Comparison of ENCODE assay signal across 1 cellular context in the genomic region with DNA sequence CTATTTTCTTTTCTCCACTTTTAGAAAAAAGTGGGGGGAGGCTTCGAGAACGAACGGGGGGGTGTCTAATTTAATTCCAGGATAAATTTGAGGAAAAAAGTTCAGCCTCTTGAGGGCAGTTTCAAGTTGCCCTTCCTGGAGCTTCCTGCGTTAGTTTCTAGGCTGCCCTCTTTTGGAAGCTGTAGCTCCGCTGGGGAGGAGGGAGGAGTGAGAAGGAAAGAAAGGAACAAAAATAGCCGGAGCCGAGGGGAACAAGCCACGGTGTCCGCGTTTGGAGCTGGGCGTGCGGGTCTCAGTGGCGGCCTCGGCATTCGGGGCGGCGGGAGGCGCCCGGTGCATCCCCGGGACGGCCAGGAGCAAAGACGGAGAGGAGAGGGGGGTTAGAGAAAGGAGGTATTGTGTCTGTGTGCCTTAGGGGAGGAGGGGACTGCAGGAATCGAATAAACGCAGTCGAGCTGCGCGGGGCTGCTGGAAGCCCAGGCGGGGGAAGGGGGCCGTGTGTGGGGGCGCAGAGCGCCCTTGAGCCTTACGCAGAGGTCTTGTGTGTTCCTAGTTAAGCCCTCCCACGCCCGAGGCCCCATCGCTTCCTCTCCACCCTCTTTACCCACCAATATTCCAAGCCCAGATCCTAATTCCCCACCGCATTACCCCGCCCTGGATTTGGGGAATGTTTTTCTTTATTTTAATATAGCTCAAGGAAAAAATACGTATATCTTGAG.
TF ChIP-seq lines count a peak whose summit lies in the region.

No MANE protein-coding gene starts in this region.

TF ChIP-seq in K562, 482 proteins besides CTCF, POLR2A, EP300 and RAD21 (continued from another document and continues in another):
- TF ChIP-seq, protein P1, sequence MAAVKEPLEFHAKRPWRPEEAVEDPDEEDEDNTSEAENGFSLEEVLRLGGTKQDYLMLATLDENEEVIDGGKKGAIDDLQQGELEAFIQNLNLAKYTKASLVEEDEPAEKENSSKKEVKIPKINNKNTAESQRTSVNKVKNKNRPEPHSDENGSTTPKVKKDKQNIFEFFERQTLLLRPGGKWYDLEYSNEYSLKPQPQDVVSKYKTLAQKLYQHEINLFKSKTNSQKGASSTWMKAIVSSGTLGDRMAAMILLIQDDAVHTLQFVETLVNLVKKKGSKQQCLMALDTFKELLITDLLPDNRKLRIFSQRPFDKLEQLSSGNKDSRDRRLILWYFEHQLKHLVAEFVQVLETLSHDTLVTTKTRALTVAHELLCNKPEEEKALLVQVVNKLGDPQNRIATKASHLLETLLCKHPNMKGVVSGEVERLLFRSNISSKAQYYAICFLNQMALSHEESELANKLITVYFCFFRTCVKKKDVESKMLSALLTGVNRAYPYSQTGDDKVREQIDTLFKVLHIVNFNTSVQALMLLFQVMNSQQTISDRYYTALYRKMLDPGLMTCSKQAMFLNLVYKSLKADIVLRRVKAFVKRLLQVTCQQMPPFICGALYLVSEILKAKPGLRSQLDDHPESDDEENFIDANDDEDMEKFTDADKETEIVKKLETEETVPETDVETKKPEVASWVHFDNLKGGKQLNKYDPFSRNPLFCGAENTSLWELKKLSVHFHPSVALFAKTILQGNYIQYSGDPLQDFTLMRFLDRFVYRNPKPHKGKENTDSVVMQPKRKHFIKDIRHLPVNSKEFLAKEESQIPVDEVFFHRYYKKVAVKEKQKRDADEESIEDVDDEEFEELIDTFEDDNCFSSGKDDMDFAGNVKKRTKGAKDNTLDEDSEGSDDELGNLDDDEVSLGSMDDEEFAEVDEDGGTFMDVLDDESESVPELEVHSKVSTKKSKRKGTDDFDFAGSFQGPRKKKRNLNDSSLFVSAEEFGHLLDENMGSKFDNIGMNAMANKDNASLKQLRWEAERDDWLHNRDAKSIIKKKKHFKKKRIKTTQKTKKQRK (IDR thresholded peaks at IDR 0.05; ENCODE audit: borderline replicate concordance, low read depth, low read length), result no peak
- TF ChIP-seq NFYB (IDR thresholded peaks at IDR 0.05; ENCODE audit: extremely low read depth, insufficient read length), result no peak
- peak; percentile 29; the same call in 1 of the 2 replicates for TF ChIP-seq CBFA2T3 (IDR thresholded peaks at IDR 0.05)
- TF ChIP-seq NR4A1 (CRISPR knock-in tag; IDR thresholded peaks at IDR 0.05), result no peak
- TF ChIP-seq NR4A1 (tag; IDR thresholded peaks at IDR 0.05), result no peak
- TF ChIP-seq, protein P2, sequence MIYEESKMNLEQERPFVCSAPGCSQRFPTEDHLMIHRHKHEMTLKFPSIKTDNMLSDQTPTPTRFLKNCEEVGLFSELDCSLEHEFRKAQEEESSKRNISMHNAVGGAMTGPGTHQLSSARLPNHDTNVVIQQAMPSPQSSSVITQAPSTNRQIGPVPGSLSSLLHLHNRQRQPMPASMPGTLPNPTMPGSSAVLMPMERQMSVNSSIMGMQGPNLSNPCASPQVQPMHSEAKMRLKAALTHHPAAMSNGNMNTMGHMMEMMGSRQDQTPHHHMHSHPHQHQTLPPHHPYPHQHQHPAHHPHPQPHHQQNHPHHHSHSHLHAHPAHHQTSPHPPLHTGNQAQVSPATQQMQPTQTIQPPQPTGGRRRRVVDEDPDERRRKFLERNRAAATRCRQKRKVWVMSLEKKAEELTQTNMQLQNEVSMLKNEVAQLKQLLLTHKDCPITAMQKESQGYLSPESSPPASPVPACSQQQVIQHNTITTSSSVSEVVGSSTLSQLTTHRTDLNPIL (CRISPR knock-in tag; IDR thresholded peaks at IDR 0.05), result no peak
- TF ChIP-seq HDGF (IDR thresholded peaks at IDR 0.05), result no peak
- TF ChIP-seq RBM22 (IDR thresholded peaks at IDR 0.05; ENCODE audit: low read depth, low read length, poor library complexity, severe bottlenecking), result peak; percentile 56
- no peak for TF ChIP-seq ETV6 (IDR thresholded peaks at IDR 0.05; ENCODE audit: borderline replicate concordance in 1 of 2, low read depth in 2 of 2, low read length in 1 of 2)
- TF ChIP-seq ETV6 (CRISPR knock-in tag; IDR thresholded peaks at IDR 0.05; ENCODE audit: borderline replicate concordance), result no peak
- TF ChIP-seq ZNF507 (tag; conservative IDR thresholded peaks at IDR 0.05), result no peak
- TF ChIP-seq, protein P3, sequence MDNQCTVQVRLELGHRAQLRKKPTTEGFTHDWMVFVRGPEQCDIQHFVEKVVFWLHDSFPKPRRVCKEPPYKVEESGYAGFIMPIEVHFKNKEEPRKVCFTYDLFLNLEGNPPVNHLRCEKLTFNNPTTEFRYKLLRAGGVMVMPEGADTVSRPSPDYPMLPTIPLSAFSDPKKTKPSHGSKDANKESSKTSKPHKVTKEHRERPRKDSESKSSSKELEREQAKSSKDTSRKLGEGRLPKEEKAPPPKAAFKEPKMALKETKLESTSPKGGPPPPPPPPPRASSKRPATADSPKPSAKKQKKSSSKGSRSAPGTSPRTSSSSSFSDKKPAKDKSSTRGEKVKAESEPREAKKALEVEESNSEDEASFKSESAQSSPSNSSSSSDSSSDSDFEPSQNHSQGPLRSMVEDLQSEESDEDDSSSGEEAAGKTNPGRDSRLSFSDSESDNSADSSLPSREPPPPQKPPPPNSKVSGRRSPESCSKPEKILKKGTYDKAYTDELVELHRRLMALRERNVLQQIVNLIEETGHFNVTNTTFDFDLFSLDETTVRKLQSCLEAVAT (IDR thresholded peaks at IDR 0.05), result peak; percentile 93 to 98
- TF ChIP-seq, protein P4, sequence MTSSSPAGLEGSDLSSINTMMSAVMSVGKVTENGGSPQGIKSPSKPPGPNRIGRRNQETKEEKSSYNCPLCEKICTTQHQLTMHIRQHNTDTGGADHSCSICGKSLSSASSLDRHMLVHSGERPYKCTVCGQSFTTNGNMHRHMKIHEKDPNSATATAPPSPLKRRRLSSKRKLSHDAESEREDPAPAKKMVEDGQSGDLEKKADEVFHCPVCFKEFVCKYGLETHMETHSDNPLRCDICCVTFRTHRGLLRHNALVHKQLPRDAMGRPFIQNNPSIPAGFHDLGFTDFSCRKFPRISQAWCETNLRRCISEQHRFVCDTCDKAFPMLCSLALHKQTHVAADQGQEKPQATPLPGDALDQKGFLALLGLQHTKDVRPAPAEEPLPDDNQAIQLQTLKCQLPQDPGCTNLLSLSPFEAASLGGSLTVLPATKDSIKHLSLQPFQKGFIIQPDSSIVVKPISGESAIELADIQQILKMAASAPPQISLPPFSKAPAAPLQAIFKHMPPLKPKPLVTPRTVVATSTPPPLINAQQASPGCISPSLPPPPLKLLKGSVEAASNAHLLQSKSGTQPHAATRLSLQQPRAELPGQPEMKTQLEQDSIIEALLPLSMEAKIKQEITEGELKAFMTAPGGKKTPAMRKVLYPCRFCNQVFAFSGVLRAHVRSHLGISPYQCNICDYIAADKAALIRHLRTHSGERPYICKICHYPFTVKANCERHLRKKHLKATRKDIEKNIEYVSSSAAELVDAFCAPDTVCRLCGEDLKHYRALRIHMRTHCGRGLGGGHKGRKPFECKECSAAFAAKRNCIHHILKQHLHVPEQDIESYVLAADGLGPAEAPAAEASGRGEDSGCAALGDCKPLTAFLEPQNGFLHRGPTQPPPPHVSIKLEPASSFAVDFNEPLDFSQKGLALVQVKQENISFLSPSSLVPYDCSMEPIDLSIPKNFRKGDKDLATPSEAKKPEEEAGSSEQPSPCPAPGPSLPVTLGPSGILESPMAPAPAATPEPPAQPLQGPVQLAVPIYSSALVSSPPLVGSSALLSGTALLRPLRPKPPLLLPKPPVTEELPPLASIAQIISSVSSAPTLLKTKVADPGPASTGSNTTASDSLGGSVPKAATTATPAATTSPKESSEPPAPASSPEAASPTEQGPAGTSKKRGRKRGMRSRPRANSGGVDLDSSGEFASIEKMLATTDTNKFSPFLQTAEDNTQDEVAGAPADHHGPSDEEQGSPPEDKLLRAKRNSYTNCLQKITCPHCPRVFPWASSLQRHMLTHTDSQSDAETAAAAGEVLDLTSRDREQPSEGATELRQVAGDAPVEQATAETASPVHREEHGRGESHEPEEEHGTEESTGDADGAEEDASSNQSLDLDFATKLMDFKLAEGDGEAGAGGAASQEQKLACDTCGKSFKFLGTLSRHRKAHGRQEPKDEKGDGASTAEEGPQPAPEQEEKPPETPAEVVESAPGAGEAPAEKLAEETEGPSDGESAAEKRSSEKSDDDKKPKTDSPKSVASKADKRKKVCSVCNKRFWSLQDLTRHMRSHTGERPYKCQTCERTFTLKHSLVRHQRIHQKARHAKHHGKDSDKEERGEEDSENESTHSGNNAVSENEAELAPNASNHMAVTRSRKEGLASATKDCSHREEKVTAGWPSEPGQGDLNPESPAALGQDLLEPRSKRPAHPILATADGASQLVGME (CRISPR knock-in tag; IDR thresholded peaks at IDR 0.05), result no peak
- TF ChIP-seq RBFOX2 (IDR thresholded peaks at IDR 0.05; ENCODE audit: low read depth, low read length), result peak; percentile 76
- no peak for TF ChIP-seq NUFIP1 (IDR thresholded peaks at IDR 0.05; ENCODE audit: partially characterized antibody)
- TF ChIP-seq GATA2 (CRISPR knock-in tag; IDR thresholded peaks at IDR 0.05), result no peak
- TF ChIP-seq, protein P5, sequence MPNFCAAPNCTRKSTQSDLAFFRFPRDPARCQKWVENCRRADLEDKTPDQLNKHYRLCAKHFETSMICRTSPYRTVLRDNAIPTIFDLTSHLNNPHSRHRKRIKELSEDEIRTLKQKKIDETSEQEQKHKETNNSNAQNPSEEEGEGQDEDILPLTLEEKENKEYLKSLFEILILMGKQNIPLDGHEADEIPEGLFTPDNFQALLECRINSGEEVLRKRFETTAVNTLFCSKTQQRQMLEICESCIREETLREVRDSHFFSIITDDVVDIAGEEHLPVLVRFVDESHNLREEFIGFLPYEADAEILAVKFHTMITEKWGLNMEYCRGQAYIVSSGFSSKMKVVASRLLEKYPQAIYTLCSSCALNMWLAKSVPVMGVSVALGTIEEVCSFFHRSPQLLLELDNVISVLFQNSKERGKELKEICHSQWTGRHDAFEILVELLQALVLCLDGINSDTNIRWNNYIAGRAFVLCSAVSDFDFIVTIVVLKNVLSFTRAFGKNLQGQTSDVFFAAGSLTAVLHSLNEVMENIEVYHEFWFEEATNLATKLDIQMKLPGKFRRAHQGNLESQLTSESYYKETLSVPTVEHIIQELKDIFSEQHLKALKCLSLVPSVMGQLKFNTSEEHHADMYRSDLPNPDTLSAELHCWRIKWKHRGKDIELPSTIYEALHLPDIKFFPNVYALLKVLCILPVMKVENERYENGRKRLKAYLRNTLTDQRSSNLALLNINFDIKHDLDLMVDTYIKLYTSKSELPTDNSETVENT (CRISPR knock-in tag; IDR thresholded peaks at IDR 0.05), result no peak
- no peak; a peak in 1 of 3 replicates for TF ChIP-seq CBX3 (IDR thresholded peaks at IDR 0.05; ENCODE audit: borderline replicate concordance in 1 of 2, low read length in 2 of 2)
- TF ChIP-seq, protein P6, sequence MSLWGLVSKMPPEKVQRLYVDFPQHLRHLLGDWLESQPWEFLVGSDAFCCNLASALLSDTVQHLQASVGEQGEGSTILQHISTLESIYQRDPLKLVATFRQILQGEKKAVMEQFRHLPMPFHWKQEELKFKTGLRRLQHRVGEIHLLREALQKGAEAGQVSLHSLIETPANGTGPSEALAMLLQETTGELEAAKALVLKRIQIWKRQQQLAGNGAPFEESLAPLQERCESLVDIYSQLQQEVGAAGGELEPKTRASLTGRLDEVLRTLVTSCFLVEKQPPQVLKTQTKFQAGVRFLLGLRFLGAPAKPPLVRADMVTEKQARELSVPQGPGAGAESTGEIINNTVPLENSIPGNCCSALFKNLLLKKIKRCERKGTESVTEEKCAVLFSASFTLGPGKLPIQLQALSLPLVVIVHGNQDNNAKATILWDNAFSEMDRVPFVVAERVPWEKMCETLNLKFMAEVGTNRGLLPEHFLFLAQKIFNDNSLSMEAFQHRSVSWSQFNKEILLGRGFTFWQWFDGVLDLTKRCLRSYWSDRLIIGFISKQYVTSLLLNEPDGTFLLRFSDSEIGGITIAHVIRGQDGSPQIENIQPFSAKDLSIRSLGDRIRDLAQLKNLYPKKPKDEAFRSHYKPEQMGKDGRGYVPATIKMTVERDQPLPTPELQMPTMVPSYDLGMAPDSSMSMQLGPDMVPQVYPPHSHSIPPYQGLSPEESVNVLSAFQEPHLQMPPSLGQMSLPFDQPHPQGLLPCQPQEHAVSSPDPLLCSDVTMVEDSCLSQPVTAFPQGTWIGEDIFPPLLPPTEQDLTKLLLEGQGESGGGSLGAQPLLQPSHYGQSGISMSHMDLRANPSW (CRISPR knock-in tag; IDR thresholded peaks at IDR 0.05), result no peak
- TF ChIP-seq NFE2 (IDR thresholded peaks at IDR 0.05; ENCODE audit: low read depth), result no peak
- peak; percentile 56 for TF ChIP-seq SMAD1 (IDR thresholded peaks at IDR 0.05; ENCODE audit: low read depth, low read length, partially characterized antibody)
- TF ChIP-seq, protein P7, sequence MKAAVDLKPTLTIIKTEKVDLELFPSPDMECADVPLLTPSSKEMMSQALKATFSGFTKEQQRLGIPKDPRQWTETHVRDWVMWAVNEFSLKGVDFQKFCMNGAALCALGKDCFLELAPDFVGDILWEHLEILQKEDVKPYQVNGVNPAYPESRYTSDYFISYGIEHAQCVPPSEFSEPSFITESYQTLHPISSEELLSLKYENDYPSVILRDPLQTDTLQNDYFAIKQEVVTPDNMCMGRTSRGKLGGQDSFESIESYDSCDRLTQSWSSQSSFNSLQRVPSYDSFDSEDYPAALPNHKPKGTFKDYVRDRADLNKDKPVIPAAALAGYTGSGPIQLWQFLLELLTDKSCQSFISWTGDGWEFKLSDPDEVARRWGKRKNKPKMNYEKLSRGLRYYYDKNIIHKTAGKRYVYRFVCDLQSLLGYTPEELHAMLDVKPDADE (conservative IDR thresholded peaks at IDR 0.05; ENCODE audit: control insufficient read depth, low read depth, low read length), result no peak; the same call in 1 of the 2 replicates
- peak; percentile 60 for TF ChIP-seq FIP1L1 (IDR thresholded peaks at IDR 0.05; ENCODE audit: low read depth, low read length, poor library complexity, severe bottlenecking)
- TF ChIP-seq, protein P8, sequence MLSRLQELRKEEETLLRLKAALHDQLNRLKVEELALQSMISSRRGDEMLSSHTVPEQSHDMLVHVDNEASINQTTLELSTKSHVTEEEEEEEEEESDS (CRISPR knock-in tag; IDR thresholded peaks at IDR 0.05), result no peak
- no peak for TF ChIP-seq SNRNP70 (optimal IDR thresholded peaks at IDR 0.05; ENCODE audit: low read depth, low read length)
- TF ChIP-seq, protein P9, sequence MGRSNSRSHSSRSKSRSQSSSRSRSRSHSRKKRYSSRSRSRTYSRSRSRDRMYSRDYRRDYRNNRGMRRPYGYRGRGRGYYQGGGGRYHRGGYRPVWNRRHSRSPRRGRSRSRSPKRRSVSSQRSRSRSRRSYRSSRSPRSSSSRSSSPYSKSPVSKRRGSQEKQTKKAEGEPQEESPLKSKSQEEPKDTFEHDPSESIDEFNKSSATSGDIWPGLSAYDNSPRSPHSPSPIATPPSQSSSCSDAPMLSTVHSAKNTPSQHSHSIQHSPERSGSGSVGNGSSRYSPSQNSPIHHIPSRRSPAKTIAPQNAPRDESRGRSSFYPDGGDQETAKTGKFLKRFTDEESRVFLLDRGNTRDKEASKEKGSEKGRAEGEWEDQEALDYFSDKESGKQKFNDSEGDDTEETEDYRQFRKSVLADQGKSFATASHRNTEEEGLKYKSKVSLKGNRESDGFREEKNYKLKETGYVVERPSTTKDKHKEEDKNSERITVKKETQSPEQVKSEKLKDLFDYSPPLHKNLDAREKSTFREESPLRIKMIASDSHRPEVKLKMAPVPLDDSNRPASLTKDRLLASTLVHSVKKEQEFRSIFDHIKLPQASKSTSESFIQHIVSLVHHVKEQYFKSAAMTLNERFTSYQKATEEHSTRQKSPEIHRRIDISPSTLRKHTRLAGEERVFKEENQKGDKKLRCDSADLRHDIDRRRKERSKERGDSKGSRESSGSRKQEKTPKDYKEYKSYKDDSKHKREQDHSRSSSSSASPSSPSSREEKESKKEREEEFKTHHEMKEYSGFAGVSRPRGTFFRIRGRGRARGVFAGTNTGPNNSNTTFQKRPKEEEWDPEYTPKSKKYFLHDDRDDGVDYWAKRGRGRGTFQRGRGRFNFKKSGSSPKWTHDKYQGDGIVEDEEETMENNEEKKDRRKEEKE (IDR thresholded peaks at IDR 0.05; ENCODE audit: borderline replicate concordance in 1 of 2, control insufficient read depth in 1 of 2, low read depth in 2 of 2, low read length in 1 of 2), result 0 out of 4 replicates have a peak, but pooled peaks of 1 of the 2 experiments have one; percentile 79
- TF ChIP-seq SUPT5H (IDR thresholded peaks at IDR 0.05), result peak; percentile 78
- no peak for TF ChIP-seq KDM2B (CRISPR knock-in tag; IDR thresholded peaks at IDR 0.05)
- TF ChIP-seq CREB1 (IDR thresholded peaks at IDR 0.05), result peak; percentile 36; the same call in 1 of the 2 replicates
- 0 out of 2 replicates have a peak, but pooled peaks have one; percentile 11 for TF ChIP-seq CREB1 (CRISPR knock-in tag; IDR thresholded peaks at IDR 0.05)
